ENCODE assay signal across 1 cellular context in the genomic region with DNA sequence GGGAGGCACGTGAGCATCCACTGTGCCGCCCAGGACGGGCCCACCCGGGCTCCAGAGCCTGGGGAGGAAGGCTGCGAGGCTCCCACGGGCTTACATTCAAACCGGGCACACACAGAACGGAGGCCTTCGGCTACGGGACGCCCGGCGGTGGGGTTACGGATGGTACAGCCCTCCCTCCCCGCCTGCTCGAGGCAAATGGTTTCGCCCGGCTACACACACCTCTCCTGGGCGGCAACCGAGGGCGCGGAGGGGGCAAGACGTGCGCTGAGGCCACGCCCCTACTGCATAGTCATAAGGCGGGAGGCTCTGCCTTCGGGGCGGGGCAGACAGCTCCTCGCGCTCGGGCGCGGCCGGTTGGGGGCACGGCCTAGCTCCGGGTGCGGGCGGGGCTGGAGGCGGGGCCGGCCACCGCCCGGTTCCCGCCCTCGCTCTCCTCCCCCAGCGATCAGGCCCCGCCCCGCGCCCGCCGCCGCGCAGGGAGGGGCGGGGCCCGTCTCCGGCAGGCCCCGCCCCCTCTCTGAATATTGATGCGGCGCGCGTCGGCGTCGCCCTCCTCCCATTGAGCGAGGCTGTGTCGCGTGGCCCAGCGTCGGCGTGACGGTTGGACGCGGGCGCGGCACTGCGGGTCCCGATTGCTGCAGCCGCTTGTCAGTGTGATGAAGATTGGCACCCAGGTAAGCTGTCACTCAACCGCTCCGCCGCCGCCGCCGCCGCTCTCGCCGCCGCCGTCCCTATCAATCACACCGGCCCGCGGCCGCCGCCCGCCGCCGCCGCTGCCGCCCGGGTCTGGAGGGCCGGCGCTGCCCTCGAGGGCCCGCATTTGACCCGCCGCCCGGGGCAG.
TF ChIP-seq lines count a peak whose summit lies in the region.

A gene with protein sequence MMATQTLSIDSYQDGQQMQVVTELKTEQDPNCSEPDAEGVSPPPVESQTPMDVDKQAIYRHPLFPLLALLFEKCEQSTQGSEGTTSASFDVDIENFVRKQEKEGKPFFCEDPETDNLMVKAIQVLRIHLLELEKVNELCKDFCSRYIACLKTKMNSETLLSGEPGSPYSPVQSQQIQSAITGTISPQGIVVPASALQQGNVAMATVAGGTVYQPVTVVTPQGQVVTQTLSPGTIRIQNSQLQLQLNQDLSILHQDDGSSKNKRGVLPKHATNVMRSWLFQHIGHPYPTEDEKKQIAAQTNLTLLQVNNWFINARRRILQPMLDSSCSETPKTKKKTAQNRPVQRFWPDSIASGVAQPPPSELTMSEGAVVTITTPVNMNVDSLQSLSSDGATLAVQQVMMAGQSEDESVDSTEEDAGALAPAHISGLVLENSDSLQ (plus strand): TSS at position 572 of the 841 bp plus-strand sequence. CDS start 29,820 bp downstream, outside the sequence.

TF ChIP-seq in GM12878, 131 proteins besides CTCF, POLR2A, EP300 and RAD21 (continued from another document):
- TF ChIP-seq MAX (IDR thresholded peaks at IDR 0.05; ENCODE audit: low read depth, low read length): peak; percentile 39
- peak; percentile 100 for TF ChIP-seq DPF2 (IDR thresholded peaks at IDR 0.05)
- peak; percentile 91 for TF ChIP-seq SP1 (IDR thresholded peaks at IDR 0.05; ENCODE audit: low read depth, low read length)
- TF ChIP-seq SREBF1 (IDR thresholded peaks at IDR 0.05; ENCODE audit: low read length): peak; percentile 98
- TF ChIP-seq RELA (IDR thresholded peaks at IDR 0.05; ENCODE audit: borderline replicate concordance, partially characterized antibody): peak; percentile 42
- no peak for TF ChIP-seq MTA3 (IDR thresholded peaks at IDR 0.05; ENCODE audit: borderline replicate concordance, low read length)
- no peak for TF ChIP-seq JUNB (IDR thresholded peaks at IDR 0.05)
- TF ChIP-seq CBFB (IDR thresholded peaks at IDR 0.05; ENCODE audit: low read depth): 0 out of 2 replicates have a peak, but pooled peaks have one; percentile 30
- no peak; the same call in 1 of the 2 replicates for TF ChIP-seq RB1 (IDR thresholded peaks at IDR 0.05; ENCODE audit: borderline replicate concordance)
- peak; percentile 82 for TF ChIP-seq USF1 (IDR thresholded peaks at IDR 0.05; ENCODE audit: borderline replicate concordance, extremely low read length, insufficient read depth, low read depth, low read length)
- TF ChIP-seq ETV6 (conservative IDR thresholded peaks at IDR 0.05 in 1 of 2, IDR thresholded peaks at IDR 0.05 in 1 of 2; ENCODE audit: borderline replicate concordance in 1 of 2, low read depth in 1 of 2): no peak
- TF ChIP-seq HDAC2 (IDR thresholded peaks at IDR 0.05): no peak
- peak in 1 of 2 experiments; percentile 34; a peak in 1 of 4 replicates for TF ChIP-seq IKZF2 (IDR thresholded peaks at IDR 0.05)
- no peak for TF ChIP-seq SPI1 (IDR thresholded peaks at IDR 0.05; ENCODE audit: borderline replicate concordance, insufficient read depth, low read depth, low read length)
- 0 out of 2 replicates have a peak, but pooled peaks have one; percentile 54 for TF ChIP-seq MLLT1 (IDR thresholded peaks at IDR 0.05)
- TF ChIP-seq RFX5 (IDR thresholded peaks at IDR 0.05; ENCODE audit: low read depth, low read length): peak; percentile 54; the same call in 1 of the 2 replicates
- TF ChIP-seq TBL1XR1 (IDR thresholded peaks at IDR 0.05; ENCODE audit: low read depth, low read length): peak; percentile 16; the same call in 1 of the 2 replicates
- no peak for TF ChIP-seq BMI1 (IDR thresholded peaks at IDR 0.05; ENCODE audit: borderline replicate concordance)
- no peak for TF ChIP-seq CUX1 (IDR thresholded peaks at IDR 0.05; ENCODE audit: insufficient replicate concordance, low read depth, low read length)
- peak; percentile 61 for TF ChIP-seq USF2 (IDR thresholded peaks at IDR 0.05; ENCODE audit: borderline replicate concordance, low read depth, low read length)
- peak; percentile 99 to 100 for TF ChIP-seq BHLHE40 (IDR thresholded peaks at IDR 0.05; ENCODE audit: borderline replicate concordance in 1 of 2, low read depth in 2 of 2, low read length in 1 of 2)
- TF ChIP-seq CEBPB (IDR thresholded peaks at IDR 0.05; ENCODE audit: borderline replicate concordance in 1 of 2, low read depth in 2 of 2, low read length in 2 of 2): no peak
- no peak for TF ChIP-seq MTA2 (IDR thresholded peaks at IDR 0.05; ENCODE audit: low read depth)
- peak; percentile 45 for TF ChIP-seq BACH1 (IDR thresholded peaks at IDR 0.05; ENCODE audit: borderline replicate concordance)
- TF ChIP-seq RBBP5 (conservative IDR thresholded peaks at IDR 0.05): no peak
- TF ChIP-seq YBX1 (IDR thresholded peaks at IDR 0.05): no peak
- peak; percentile 98; the same call in 2 of the 3 replicates for TF ChIP-seq POU2F2 (IDR thresholded peaks at IDR 0.05; ENCODE audit: borderline replicate concordance, low read depth, low read length)
- no peak; the same call in 1 of the 2 replicates for TF ChIP-seq NR2C1 (IDR thresholded peaks at IDR 0.05)
- TF ChIP-seq, protein P1, sequence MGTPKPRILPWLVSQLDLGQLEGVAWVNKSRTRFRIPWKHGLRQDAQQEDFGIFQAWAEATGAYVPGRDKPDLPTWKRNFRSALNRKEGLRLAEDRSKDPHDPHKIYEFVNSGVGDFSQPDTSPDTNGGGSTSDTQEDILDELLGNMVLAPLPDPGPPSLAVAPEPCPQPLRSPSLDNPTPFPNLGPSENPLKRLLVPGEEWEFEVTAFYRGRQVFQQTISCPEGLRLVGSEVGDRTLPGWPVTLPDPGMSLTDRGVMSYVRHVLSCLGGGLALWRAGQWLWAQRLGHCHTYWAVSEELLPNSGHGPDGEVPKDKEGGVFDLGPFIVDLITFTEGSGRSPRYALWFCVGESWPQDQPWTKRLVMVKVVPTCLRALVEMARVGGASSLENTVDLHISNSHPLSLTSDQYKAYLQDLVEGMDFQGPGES (IDR thresholded peaks at IDR 0.05): peak; percentile 87
- TF ChIP-seq SIX5 (IDR thresholded peaks at IDR 0.05; ENCODE audit: low read depth, low read length, severe bottlenecking): peak; percentile 56
- TF ChIP-seq HCFC1 (IDR thresholded peaks at IDR 0.05; ENCODE audit: low read length): no peak
